In genomic region chr7:3897430-3898385, GRCh38 we compare ENCODE assay signal across 8 cellular contexts.
DNase-seq lines count a peak whose midpoint lies in the region; ATAC-seq, FAIRE-seq and TF ChIP-seq lines count a peak whose summit lies in the region.

No MANE protein-coding gene starts in this region.

- no peaks in the 10 kb centered on the region for H3K36me3 ChIP-seq in psoas muscle (ENCODE audit: insufficient read depth in 1 of 2, low read depth in 1 of 2)

- intact Hi-C loops in psoas muscle (cut with DNase I) = loop anchor here (10.0 kb wide), 3 partner anchors 593 to 1033 kb away; partner anchors contain the start of gene SDK1 (in 1 of the 2)

- peak; percentile 68 for TF ChIP-seq CTCF in psoas muscle (IDR thresholded peaks at IDR 0.05)

- 31 to 42% (median 33%) methylated on average over 10 of the region's 10 CpGs for WGBS in psoas muscle, 3 donors

- FAIRE-seq in GM18507 (lab: Jason Lieb, UNC) = peak; percentile 72

- H3K27me3 ChIP-seq in psoas muscle (ENCODE audit: insufficient read depth in 3 of 3, low read length in 2 of 3) = no peaks in the 10 kb centered on the region

- peak overlapping the region; percentile 72 for H3K27ac ChIP-seq in psoas muscle

- H3K4me3 ChIP-seq in psoas muscle = no peak overlapping the region

- peak; percentile 14 to 23 for DNase-seq in AML-193 (lab: John Stamatoyannopoulos, UW)
- no peak for DNase-seq in GM18507 (ENCODE audit: extremely low spot score, insufficient read length, low read depth)
- DNase-seq in NCI-H345 (lab: John Stamatoyannopoulos, UW) = peak; percentile 42
- peak; percentile 17 for DNase-seq in activated T-cell treated with anti-CD3 and anti-CD28 coated beads for 24 hours (ENCODE audit: low read depth)
- peak; percentile 44 for DNase-seq in fibroblast of the conjunctiva (ENCODE audit: low read depth)
- no peak for DNase-seq in psoas muscle
- DNase-seq in NCI-H446 (lab: John Stamatoyannopoulos, UW) = no peak

- H3K9me3 ChIP-seq in psoas muscle = no peaks in the 10 kb centered on the region

- ATAC-seq in psoas muscle = peak; percentile 92 to 96 (median 96)
- no peak for ATAC-seq in GM18502 (IDR thresholded peaks at IDR 0.05; ENCODE audit: poor library complexity, unreplicated experiment)

- peaks cover 32% of the 10 kb centered on the region for H3K4me1 ChIP-seq in psoas muscle

Comparison
In these comparisons a context has a peak if more than half of its experiments do, and no peak if none do; other contexts are left out.
1. DNase-seq: peak in AML-193 (2 of 2), NCI-H345 (single experiment), activated T-cell treated with anti-CD3 and anti-CD28 coated beads for 24 hours (single experiment) and fibroblast of the conjunctiva (single experiment); none in GM18507 (single experiment), psoas muscle (0 of 2) and NCI-H446 (0 of 2).